In genomic region chr6:90220273-90220672, GRCh38 we compare ENCODE assay signal across 1 cellular context.
TF ChIP-seq lines count a peak whose summit lies in the region.

No MANE protein-coding gene starts in this region.

TF ChIP-seq in IMR-90, 13 proteins besides CTCF, POLR2A, EP300 and RAD21:
- TF ChIP-seq CEBPB (IDR thresholded peaks at IDR 0.05; ENCODE audit: low read depth, low read length) (no peak), MAZ (IDR thresholded peaks at IDR 0.05; ENCODE audit: borderline replicate concordance, low read depth, low read length) (no peak), CHD1 (IDR thresholded peaks at IDR 0.05; ENCODE audit: low read depth, low read length) (no peak)
